Comparison of ENCODE assay signal across 18 cellular contexts in the genomic region with DNA sequence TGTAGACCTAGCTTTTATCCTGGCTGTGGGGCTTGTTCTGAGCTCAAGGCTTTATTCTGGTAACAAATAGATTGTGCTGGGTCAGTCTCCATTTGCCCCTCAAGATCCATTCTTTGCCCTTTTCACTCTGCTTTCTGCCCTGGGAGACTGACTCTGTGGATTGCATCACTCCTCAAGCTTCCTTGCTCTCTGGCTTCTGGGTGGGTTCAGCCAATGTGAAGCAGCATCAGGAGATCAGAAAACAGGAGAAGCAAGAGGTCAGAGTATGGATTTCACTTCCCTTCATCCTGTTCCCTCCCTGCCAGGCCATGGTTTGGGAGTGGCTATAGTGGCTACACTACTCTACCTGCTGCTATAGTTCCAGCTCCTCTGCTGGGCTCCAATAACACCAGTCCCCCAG.
"Had no signal": no experiment of that assay in that cellular context is flagged by ENCODE, and none has a peak within 500 bp of the region (broad histone marks: within the 10 kb centered on the region; RNA-seq: fewer than 3 reads in every experiment).

No MANE protein-coding gene starts in this region.

- H3K4me1 ChIP-seq: esophagus squamous epithelium, right atrium auricular region, thyroid gland, upper lobe of right lung had no signal

- DNase-seq: cerebellar nuclear complex; effector memory CD8-positive, alpha-beta T cell; esophagus squamous epithelium; islet precursor cell; mucosa of descending colon; naive thymus-derived CD8-positive, alpha-beta T cell; nucleus accumbens; ovary; small intestine; stimulated activated CD4-positive, alpha-beta T cell treated with anti-CD3 and anti-CD28 coated beads, Interleukin-12 subunit alpha, Interleukin-12 subunit beta, amount 100 ng/mL, for 4 hours; stimulated activated CD4-positive, alpha-beta T cell treated with anti-CD3 and anti-CD28 coated beads, Interleukin-2, amount 100 ng/mL, for 48 hours; stimulated activated naive CD4-positive, alpha-beta T cell treated with Interleukin-2 at 50 U/mL for 16 hours; upper lobe of right lung had no signal

- ATAC-seq: effector memory CD8-positive, alpha-beta T cell; left lobe of liver; mucosa of descending colon; naive thymus-derived CD8-positive, alpha-beta T cell; upper lobe of right lung had no signal

- H3K27ac ChIP-seq: epithelial cell of prostate, esophagus squamous epithelium, neural progenitor cell, ovary, right atrium auricular region, thyroid gland, upper lobe of right lung had no signal

- H3K27me3 ChIP-seq: esophagus squamous epithelium, neural progenitor cell, ovary, right atrium auricular region, thyroid gland, upper lobe of right lung had no signal

- H3K9me3 ChIP-seq: esophagus squamous epithelium, mucosa of descending colon, ovary, right atrium auricular region, thyroid gland, upper lobe of right lung had no signal

- H3K36me3 ChIP-seq: esophagus squamous epithelium, neural progenitor cell, ovary, right atrium auricular region, thyroid gland, upper lobe of right lung had no signal

- H3K4me3 ChIP-seq: esophagus squamous epithelium, mucosa of descending colon, neural progenitor cell, ovary, right atrium auricular region, thyroid gland, upper lobe of right lung had no signal
